Comparison of ENCODE assay signal across 8 cellular contexts in genomic region chr5:95821110-95822021, GRCh38. TPM values are rescaled to one million over a fixed set of nuclear protein-coding genes. Genes with fewer than 3 reads are reported as not detected.
DNase-seq lines count a peak whose midpoint lies in the region; ATAC-seq and TF ChIP-seq lines count a peak whose summit lies in the region.

No MANE protein-coding gene starts in this region.

- in situ Hi-C loops in G401 (cut with HindIII; ENCODE audit: low sequenced_read_pairs), result no loop called here

- H3K4me3 ChIP-seq in thyroid gland (replicated peaks in 1 of 3), result peak overlapping the region in 2 of 3 donors; percentile 40 to 90

- H3K36me3 Mint-ChIP-seq in activated T-helper 2 cell treated with anti-CD3 and anti-CD28 coated beads, Interferon-gamma antibody, Interleukin-2, Interleukin-4, amounts not matched to agents 10 μg/mL and 5 μg/mL and 100 μg/mL, durations not matched to agents 14 hours and 24 hours and 36 hours (ENCODE audit: low read depth), result peaks cover 3% of the 10 kb centered on the region

- no peak for TF ChIP-seq CTCF in thyroid gland (IDR thresholded peaks at IDR 0.05)

- ATAC-seq in HG02884 (IDR thresholded peaks at IDR 0.05; ENCODE audit: unreplicated experiment) (peak; percentile 36), HG03139 (IDR thresholded peaks at IDR 0.05; ENCODE audit: unreplicated experiment) (no peak)

- H3K27ac ChIP-seq in layer of hippocampus (ENCODE audit: low read depth, low read length), result peak overlapping the region; percentile 55
- H3K27ac ChIP-seq in thyroid gland, result peak overlapping the region; percentile 81 to 92 (median 83)

- DNase-seq in G401 (ENCODE audit: low spot score) (peak; percentile 33), thyroid gland (no peak), OCI-M2 (lab: John Stamatoyannopoulos, UW; ENCODE audit: unreplicated experiment) (no peak)
- DNase-seq in activated T-helper 2 cell treated with anti-CD3 and anti-CD28 coated beads, Interferon-gamma antibody, Interleukin-2, Interleukin-4, amounts not matched to agents 10 μg/mL and 5 μg/mL and 100 μg/mL, durations not matched to agents 14 hours and 24 hours and 36 hours (ENCODE audit: low spot score), result no peak
- no peak for DNase-seq in stimulated activated CD4-positive, alpha-beta T cell treated with anti-CD3 and anti-CD28 coated beads, Interleukin-4, amount 100 ng/mL, for 4 hours

- no peak for TF ChIP-seq POLR2A in thyroid gland (IDR thresholded peaks at IDR 0.05)

- intact Hi-C loops in activated T-helper 2 cell treated with anti-CD3 and anti-CD28 coated beads, Interferon-gamma antibody, Interleukin-2, Interleukin-4, amounts not matched to agents 10 μg/mL and 5 μg/mL and 100 μg/mL, durations not matched to agents 14 hours and 24 hours and 36 hours (cut with micrococcal nuclease), result loop anchor here (1.0 to 10.0 kb wide), 7 partner anchors 9 to 841 kb away; partner anchors contain the start of genes ARSK, CAST, RFESD and SKIC3
- intact Hi-C loops in thyroid gland (cut with DNase I), result no loop called here

- no peaks in the 10 kb centered on the region for H3K9me3 ChIP-seq in thyroid gland

- no peaks in the 10 kb centered on the region for H3K9me3 Mint-ChIP-seq in activated T-helper 2 cell treated with anti-CD3 and anti-CD28 coated beads, Interferon-gamma antibody, Interleukin-2, Interleukin-4, amounts not matched to agents 10 μg/mL and 5 μg/mL and 100 μg/mL, durations not matched to agents 14 hours and 24 hours and 36 hours

- peak overlapping the region; percentile 91 for H3K4me3 Mint-ChIP-seq in activated T-helper 2 cell treated with anti-CD3 and anti-CD28 coated beads, Interferon-gamma antibody, Interleukin-2, Interleukin-4, amounts not matched to agents 10 μg/mL and 5 μg/mL and 100 μg/mL, durations not matched to agents 14 hours and 24 hours and 36 hours (ENCODE audit: low read depth)

- H3K27me3 Mint-ChIP-seq in activated T-helper 2 cell treated with anti-CD3 and anti-CD28 coated beads, Interferon-gamma antibody, Interleukin-2, Interleukin-4, amounts not matched to agents 10 μg/mL and 5 μg/mL and 100 μg/mL, durations not matched to agents 14 hours and 24 hours and 36 hours (ENCODE audit: low read depth), result no peaks in the 10 kb centered on the region

- peaks cover 60% of the 10 kb centered on the region for H3K4me1 Mint-ChIP-seq in activated T-helper 2 cell treated with anti-CD3 and anti-CD28 coated beads, Interferon-gamma antibody, Interleukin-2, Interleukin-4, amounts not matched to agents 10 μg/mL and 5 μg/mL and 100 μg/mL, durations not matched to agents 14 hours and 24 hours and 36 hours (ENCODE audit: low read depth)

- H3K27me3 ChIP-seq in layer of hippocampus (ENCODE audit: control insufficient read depth, insufficient read depth, low read length) (no peaks in the 10 kb centered on the region), thyroid gland (no peaks in the 10 kb centered on the region)

- H3K27ac Mint-ChIP-seq in activated T-helper 2 cell treated with anti-CD3 and anti-CD28 coated beads, Interferon-gamma antibody, Interleukin-2, Interleukin-4, amounts not matched to agents 10 μg/mL and 5 μg/mL and 100 μg/mL, durations not matched to agents 14 hours and 24 hours and 36 hours, result peak overlapping the region; percentile 80

- H3K4me1 ChIP-seq in thyroid gland, result peaks cover 27 to 50% of the 10 kb centered on the region in 2 donors

- H3K36me3 ChIP-seq in thyroid gland, result no peaks in the 10 kb centered on the region

- 55 to 60% methylated on average over 8 to 9 of the region's 9 CpGs for WGBS in thyroid gland, 2 donors

RNA-seq across cellular contexts. Expression of gene GLRX, which starts 1.2 kb away (rescaled TPM):
- not detected in 2 replicates for total RNA-seq in G401 (2014; rRNA removed; shearing (Covaris generic))
- total RNA-seq in activated T-helper 2 cell treated with anti-CD3 and anti-CD28 coated beads, Interferon-gamma antibody, Interleukin-2, Interleukin-4, amounts not matched to agents 10 μg/mL and 5 μg/mL and 100 μg/mL, durations not matched to agents 14 hours and 24 hours and 36 hours, result 14.9 and 18.5 TPM in 2 replicates
- 10 to 100 TPM; 30.1 to 68.7 (median 37.7) TPM for total RNA-seq in thyroid gland

Comparison
In these comparisons a context has a peak if more than half of its experiments do, and no peak if none do; other contexts are left out.
1. RNA of gene GLRX, which starts 1.2 kb away (total RNA-seq): 30.1 to 68.7 TPM in thyroid gland and 14.9 to 18.5 TPM in activated T-helper 2 cell treated with anti-CD3 and anti-CD28 coated beads, Interferon-gamma antibody, Interleukin-2, Interleukin-4, amounts not matched to agents 10 μg/mL and 5 μg/mL and 100 μg/mL, durations not matched to agents 14 hours and 24 hours and 36 hours; not detected in G401; every median in the first group is over 10 times any median in the second.